ENCODE assay signal across 8 cellular contexts in the genomic region with DNA sequence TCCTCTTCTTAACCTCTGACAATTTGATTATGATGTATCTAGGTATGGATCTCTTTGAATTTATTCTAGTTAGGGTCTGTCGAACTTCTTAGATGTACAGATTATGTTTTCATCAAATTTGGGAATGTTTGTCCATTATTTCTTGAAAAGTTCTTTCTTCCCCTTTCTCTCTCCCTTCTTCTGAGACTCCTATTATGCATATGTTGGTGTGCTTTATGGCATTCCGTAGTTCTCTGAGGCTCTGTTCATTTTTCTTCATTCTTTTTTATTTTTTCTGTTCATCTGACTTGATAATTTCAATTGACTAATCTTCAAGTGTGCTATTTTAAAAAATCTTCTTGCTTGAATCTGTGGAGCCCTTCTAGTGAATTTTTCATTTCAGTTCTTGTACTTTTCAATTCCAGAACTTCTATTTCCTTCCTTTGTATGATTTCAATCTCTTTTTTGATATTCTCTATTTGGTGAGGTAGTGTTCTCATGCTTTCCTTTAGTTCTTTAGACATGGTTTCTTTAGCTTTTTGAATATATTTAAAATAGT.
"Had no signal": no experiment of that assay in that cellular context is flagged by ENCODE, and none has a peak within 500 bp of the region (broad histone marks: within the 10 kb centered on the region; RNA-seq: fewer than 3 reads in every experiment).

No MANE protein-coding gene starts in this region.

- H3K27ac ChIP-seq: KMS-11 had no signal

- H3K9me3 ChIP-seq: HAP-1 had no signal

- DNase-seq: GM23248, GOT3, H7, IMR-90, KBM-7 had no signal

- H3K36me3 ChIP-seq: HAP-1 had no signal

- H3K4me1 ChIP-seq: HAP-1 had no signal

- H3K4me3 ChIP-seq: GM23248, HAP-1 had no signal

- ATAC-seq: HCT116 had no signal
